ENCODE assay signal across 30 cellular contexts in genomic region chr1:172168597-172168872, GRCh38.
DNase-seq lines count a peak whose midpoint lies in the region; ATAC-seq and TF ChIP-seq lines count a peak whose summit lies in the region.
"Had no signal": no experiment of that assay in that cellular context is flagged by ENCODE, and none has a peak within 500 bp of the region (broad histone marks: within the 10 kb centered on the region; RNA-seq: fewer than 3 reads in every experiment).

No MANE protein-coding gene starts in this region.

- DNase-seq in heart right ventricle (no peak), Right ventricle myocardium superior (no peak), adipocyte (ENCODE audit: low read depth) (no peak), hepatocyte (ENCODE audit: low spot score) (no peak), type B pancreatic cell (ENCODE audit: extremely low spot score, unreplicated experiment) (no peak), osteoblast (ENCODE audit: insufficient read length, low spot score, missing footprints) (no peak)
- DNase-seq: activated CD4-positive, alpha-beta memory T cell treated with anti-CD3 and anti-CD28 coated beads for 36 hours; activated CD4-positive, alpha-beta T cell treated with anti-CD3 and anti-CD28 coated beads for 1 hour; activated CD8-positive, alpha-beta memory T cell treated with anti-CD3 and anti-CD28 coated beads, Interleukin-2, amount 50 U/mL, for 4 hours; activated naive CD4-positive, alpha-beta T cell treated with anti-CD3 and anti-CD28 coated beads for 36 hours; CD4-positive, alpha-beta memory T cell; effector CD8-positive, alpha-beta T cell; KBM-7; MM.1S; mucosa of descending colon; natural killer cell; NCI-H2029 treated with DMSO at 0.1 percent for 48 hours; NCI-H526 treated with DMSO at 0.1 percent for 48 hours; PC-9; SHP77; stimulated activated naive B cell treated with anti-CD40 and anti-IgM and Interleukin-4, amounts not matched to agents 10 μg/mL and 1 μg/mL and 100 μg/mL, for 72 hours; testis; uterus had no signal

- H3K4me1 Mint-ChIP-seq in type B pancreatic cell (ENCODE audit: unreplicated experiment), result peaks cover 28% of the 10 kb centered on the region
- H3K4me1 Mint-ChIP-seq: CD4-positive, alpha-beta memory T cell; natural killer cell had no signal

- H3K36me3 Mint-ChIP-seq in type B pancreatic cell, result no peaks in the 10 kb centered on the region
- H3K36me3 Mint-ChIP-seq: activated CD4-positive, alpha-beta memory T cell treated with anti-CD3 and anti-CD28 coated beads for 36 hours; CD4-positive, alpha-beta memory T cell; natural killer cell; stimulated activated naive B cell treated with anti-CD40 and anti-IgM and Interleukin-4, amounts not matched to agents 10 μg/mL and 1 μg/mL and 100 μg/mL, for 72 hours had no signal

- peak overlapping the region; percentile 16 for H3K4me3 Mint-ChIP-seq in type B pancreatic cell
- H3K4me3 Mint-ChIP-seq: activated CD4-positive, alpha-beta memory T cell treated with anti-CD3 and anti-CD28 coated beads for 36 hours; activated naive CD4-positive, alpha-beta T cell treated with anti-CD3 and anti-CD28 coated beads for 36 hours; activated T-helper 1 cell treated with anti-CD3 and anti-CD28 coated beads, Interleukin-12 subunit alpha, Interleukin-12 subunit beta, Interleukin-2, Interleukin-4 antibody, amounts not matched to agents 30 ng/mL and 10 ng/mL and 1 ng/mL, durations not matched to agents 14 hours and 24 hours and 36 hours; CD4-positive, alpha-beta memory T cell; natural killer cell; stimulated activated naive B cell treated with anti-CD40 and anti-IgM and Interleukin-4, amounts not matched to agents 10 μg/mL and 1 μg/mL and 100 μg/mL, for 72 hours; T-helper 2 cell treated with Interferon-gamma antibody and Interleukin-4, amounts not matched to agents 5 μg/mL and 100 μg/mL, for 36 hours had no signal

- TF ChIP-seq CTCF in heart right ventricle (IDR thresholded peaks at IDR 0.05) (no peak), hepatocyte (IDR thresholded peaks at IDR 0.05; ENCODE audit: poor library complexity) (no peak), type B pancreatic cell (conservative IDR thresholded peaks at IDR 0.05) (no peak), osteoblast (IDR thresholded peaks at IDR 0.05; ENCODE audit: extremely low read depth, low read depth, low read length) (no peak)

- peak overlapping the region; percentile 43 for H3K4me2 ChIP-seq in hepatocyte
- no peak overlapping the region for H3K4me2 ChIP-seq in osteoblast (ENCODE audit: insufficient read depth, low read length)
- H3K4me2 ChIP-seq: PC-9 had no signal

- H3K9ac ChIP-seq in adipocyte (ENCODE audit: low read length), result no peak overlapping the region

- H3K4me3 ChIP-seq in heart right ventricle (no peak overlapping the region), adipocyte (ENCODE audit: low read length) (peak overlapping the region; percentile 40), hepatocyte (no peak overlapping the region), osteoblast (ENCODE audit: insufficient read depth, low read length) (no peak overlapping the region)
- H3K4me3 ChIP-seq: adrenal gland, HAP-1, mucosa of descending colon, PC-9, testis, uterus had no signal

- no peak overlapping the region for H2AFZ ChIP-seq in hepatocyte
- H2AFZ ChIP-seq in osteoblast (ENCODE audit: low read length), result no peak overlapping the region
- H2AFZ ChIP-seq: PC-9 had no signal

- H3K27ac Mint-ChIP-seq in type B pancreatic cell, result peak overlapping the region; percentile 41
- H3K27ac Mint-ChIP-seq: activated CD4-positive, alpha-beta memory T cell treated with anti-CD3 and anti-CD28 coated beads for 36 hours; activated naive CD4-positive, alpha-beta T cell treated with anti-CD3 and anti-CD28 coated beads for 36 hours; activated T-helper 1 cell treated with anti-CD3 and anti-CD28 coated beads, Interleukin-12 subunit alpha, Interleukin-12 subunit beta, Interleukin-2, Interleukin-4 antibody, amounts not matched to agents 30 ng/mL and 10 ng/mL and 1 ng/mL, durations not matched to agents 14 hours and 24 hours and 36 hours; CD4-positive, alpha-beta memory T cell; natural killer cell; stimulated activated naive B cell treated with anti-CD40 and anti-IgM and Interleukin-4, amounts not matched to agents 10 μg/mL and 1 μg/mL and 100 μg/mL, for 72 hours; T-helper 2 cell treated with Interferon-gamma antibody and Interleukin-4, amounts not matched to agents 5 μg/mL and 100 μg/mL, for 36 hours had no signal

- peaks cover 2% of the 10 kb centered on the region for H3K9me3 Mint-ChIP-seq in type B pancreatic cell
- H3K9me3 Mint-ChIP-seq: activated CD4-positive, alpha-beta memory T cell treated with anti-CD3 and anti-CD28 coated beads for 36 hours; activated naive CD4-positive, alpha-beta T cell treated with anti-CD3 and anti-CD28 coated beads for 36 hours; activated T-helper 1 cell treated with anti-CD3 and anti-CD28 coated beads, Interleukin-12 subunit alpha, Interleukin-12 subunit beta, Interleukin-2, Interleukin-4 antibody, amounts not matched to agents 30 ng/mL and 10 ng/mL and 1 ng/mL, durations not matched to agents 14 hours and 24 hours and 36 hours; natural killer cell; stimulated activated naive B cell treated with anti-CD40 and anti-IgM and Interleukin-4, amounts not matched to agents 10 μg/mL and 1 μg/mL and 100 μg/mL, for 72 hours; T-helper 2 cell treated with Interferon-gamma antibody and Interleukin-4, amounts not matched to agents 5 μg/mL and 100 μg/mL, for 36 hours had no signal

- peaks cover 0 to 29% (median 6%) of the 10 kb centered on the region in 9 donors for H3K4me1 ChIP-seq in heart right ventricle
- peaks cover 14% of the 10 kb centered on the region for H3K4me1 ChIP-seq in adipocyte (ENCODE audit: control insufficient read depth, insufficient read depth, low read length)
- peaks cover 37% of the 10 kb centered on the region for H3K4me1 ChIP-seq in hepatocyte (ENCODE audit: insufficient read depth)
- H3K4me1 ChIP-seq in osteoblast (ENCODE audit: insufficient read depth, low read length), result peaks cover 23% of the 10 kb centered on the region
- H3K4me1 ChIP-seq: HAP-1, testis, uterus had no signal

- WGBS in heart right ventricle, 2 donors, result 31 to 50% methylated on average over 2 of the region's 2 CpGs
- WGBS in hepatocyte (ENCODE audit: low lambda C conversion rate, missing lambda C conversion rate), result 85% methylated on average over 2 of the region's 2 CpGs

- no peaks in the 10 kb centered on the region for H3K79me2 ChIP-seq in hepatocyte
- no peaks in the 10 kb centered on the region for H3K79me2 ChIP-seq in osteoblast (ENCODE audit: insufficient read depth, low read length)

- intact Hi-C loops in heart right ventricle (cut with DNase I), result no loop called here
- intact Hi-C loops in Right ventricle myocardium superior (cut with DNase I), result no loop called here

- H3K36me3 ChIP-seq in heart right ventricle (no peaks in the 10 kb centered on the region), adipocyte (ENCODE audit: control insufficient read depth, insufficient read depth, low read length, severe bottlenecking) (no peaks in the 10 kb centered on the region), hepatocyte (replicated peaks; ENCODE audit: insufficient read depth, low read depth) (no peaks in the 10 kb centered on the region), osteoblast (ENCODE audit: insufficient read depth, low read length) (no peaks in the 10 kb centered on the region)
- H3K36me3 ChIP-seq: adrenal gland, HAP-1, uterus had no signal

- H3K27ac ChIP-seq in heart right ventricle (peak overlapping the region in 6 of 10 donors; percentile 5 to 75 (median 22)), hepatocyte (peak overlapping the region; percentile 58), osteoblast (ENCODE audit: low read depth, low read length) (no peak overlapping the region)
- H3K27ac ChIP-seq: adrenal gland, epithelial cell of prostate, PC-9, testis, uterus had no signal

- H3K27me3 ChIP-seq in heart right ventricle (no peaks in the 10 kb centered on the region), adipocyte (replicated peaks; ENCODE audit: control insufficient read depth, insufficient read depth, low read length) (no peaks in the 10 kb centered on the region), hepatocyte (no peaks in the 10 kb centered on the region), osteoblast (ENCODE audit: insufficient read depth, low read length) (no peaks in the 10 kb centered on the region)
- H3K27me3 ChIP-seq: adrenal gland, testis, uterus had no signal

- no peaks in the 10 kb centered on the region for H3K9me2 ChIP-seq in hepatocyte (replicated peaks; ENCODE audit: insufficient read depth)

- no peaks in the 10 kb centered on the region for H4K20me1 ChIP-seq in hepatocyte (ENCODE audit: insufficient read depth, poor library complexity, severe bottlenecking)
- H4K20me1 ChIP-seq in osteoblast (ENCODE audit: insufficient read depth, low read length), result no peaks in the 10 kb centered on the region

- H3K9me3 ChIP-seq in heart right ventricle (peaks cover 0 to 4% (median 0%) of the 10 kb centered on the region in 11 donors), adipocyte (ENCODE audit: control insufficient read depth, low read length) (no peaks in the 10 kb centered on the region), hepatocyte (ENCODE audit: low read depth) (no peaks in the 10 kb centered on the region), osteoblast (ENCODE audit: low read depth, low read length) (no peaks in the 10 kb centered on the region)
- H3K9me3 ChIP-seq: adrenal gland, HAP-1, mucosa of descending colon, testis, uterus had no signal

- ATAC-seq in heart right ventricle, result peak in 1 of 8 donors; percentile 30
- no peak for ATAC-seq in Right ventricle myocardium superior (ENCODE audit: poor library complexity)
- no peak for ATAC-seq in GM18498 (IDR thresholded peaks at IDR 0.05; ENCODE audit: unreplicated experiment)
- ATAC-seq in GM18519 (IDR thresholded peaks at IDR 0.05; ENCODE audit: low FRiP score, unreplicated experiment), result no peak
- ATAC-seq: natural killer cell; stimulated activated naive B cell treated with anti-CD40 and anti-IgM and Interleukin-4, amounts not matched to agents 10 μg/mL and 1 μg/mL and 100 μg/mL, for 72 hours had no signal

- no peaks in the 10 kb centered on the region for H3K27me3 Mint-ChIP-seq in type B pancreatic cell
- H3K27me3 Mint-ChIP-seq: activated CD4-positive, alpha-beta memory T cell treated with anti-CD3 and anti-CD28 coated beads for 36 hours; stimulated activated naive B cell treated with anti-CD40 and anti-IgM and Interleukin-4, amounts not matched to agents 10 μg/mL and 1 μg/mL and 100 μg/mL, for 72 hours had no signal
